30 cellular contexts compared by ENCODE assay signal in genomic region chr5:140674629-140675028, GRCh38.
"Had no signal": no experiment of that assay in that cellular context is flagged by ENCODE, and none has a peak within 500 bp of the region (broad histone marks: within the 10 kb centered on the region; RNA-seq: fewer than 3 reads in every experiment).

No MANE protein-coding gene starts in this region.

- ATAC-seq: activated CD4-positive, CD25-positive, alpha-beta regulatory T cell treated with anti-CD3 and anti-CD28 coated beads, Interleukin-2, amount 50 U/mL, for 24 hours; activated T-cell treated with anti-CD3 and anti-CD28 coated beads, Interleukin-2, amount 50 U/mL, for 72 hours; effector memory CD8-positive, alpha-beta T cell; esophagus mucosa; heart right ventricle; naive thymus-derived CD4-positive, alpha-beta T cell; psoas muscle had no signal

- FAIRE-seq: endothelial cell of umbilical vein, urothelium cell line had no signal

- H3K9me3 ChIP-seq: colonic mucosa, heart right ventricle, psoas muscle, testis had no signal

- H3K9me3 Mint-ChIP-seq: activated CD4-positive, alpha-beta memory T cell treated with anti-CD3 and anti-CD28 coated beads for 36 hours; activated CD4-positive, alpha-beta T cell treated with anti-CD3 and anti-CD28 coated beads, Interleukin-2, amount 10 ng/mL, durations not matched to agents 24 days and 14 days; activated T-cell treated with anti-CD3 and anti-CD28 coated beads, Interleukin-2, amount 50 U/mL, for 72 hours; effector memory CD8-positive, alpha-beta T cell; memory B cell; neural crest cell had no signal

- H3K4me1 Mint-ChIP-seq: memory B cell, neural crest cell had no signal

- H3K4me3 Mint-ChIP-seq: activated CD4-positive, alpha-beta memory T cell treated with anti-CD3 and anti-CD28 coated beads for 36 hours; activated CD4-positive, alpha-beta T cell treated with anti-CD3 and anti-CD28 coated beads, Interleukin-2, amount 10 ng/mL, durations not matched to agents 24 days and 14 days; activated naive CD8-positive, alpha-beta T cell; activated T-cell treated with anti-CD3 and anti-CD28 coated beads, Interleukin-2, amount 50 U/mL, for 72 hours; effector memory CD8-positive, alpha-beta T cell; memory B cell; naive thymus-derived CD4-positive, alpha-beta T cell had no signal

- H3K4me1 ChIP-seq: colonic mucosa, heart right ventricle, parathyroid adenoma, psoas muscle, testis had no signal

- H3K27me3 ChIP-seq: colonic mucosa, heart right ventricle, testis had no signal

- H2AFZ ChIP-seq: parathyroid adenoma had no signal

- H3K27ac Mint-ChIP-seq: activated CD4-positive, alpha-beta T cell treated with anti-CD3 and anti-CD28 coated beads, Interleukin-2, amount 10 ng/mL, durations not matched to agents 24 days and 14 days; activated naive CD8-positive, alpha-beta T cell; activated T-cell treated with anti-CD3 and anti-CD28 coated beads, Interleukin-2, amount 50 U/mL, for 72 hours; memory B cell had no signal

- H3K9ac ChIP-seq: parathyroid adenoma had no signal

- H3K27me3 Mint-ChIP-seq: activated CD4-positive, alpha-beta memory T cell treated with anti-CD3 and anti-CD28 coated beads for 36 hours; activated CD4-positive, alpha-beta T cell treated with anti-CD3 and anti-CD28 coated beads, Interleukin-2, amount 10 ng/mL, durations not matched to agents 24 days and 14 days; activated naive CD8-positive, alpha-beta T cell; effector memory CD8-positive, alpha-beta T cell; memory B cell; naive thymus-derived CD4-positive, alpha-beta T cell had no signal

- H3K4me3 ChIP-seq: colonic mucosa, heart right ventricle, psoas muscle had no signal

- H3K27ac ChIP-seq: colonic mucosa, heart right ventricle, parathyroid adenoma, psoas muscle, testis, WERI-Rb-1 had no signal

- DNase-seq: activated CD4-positive, alpha-beta memory T cell treated with anti-CD3 and anti-CD28 coated beads for 36 hours; activated CD4-positive, alpha-beta T cell treated with anti-CD3 and anti-CD28 coated beads, Interleukin-2, amount 10 ng/mL, durations not matched to agents 24 days and 14 days; activated effector memory CD4-positive, alpha-beta T cell treated with Interleukin-2 at 50 U/mL for 16 hours; activated naive CD4-positive, alpha-beta T cell treated with Interleukin-2 at 50 U/mL for 16 hours; activated T-cell treated with anti-CD3 and anti-CD28 coated beads, Interleukin-2, amount 50 U/mL, for 72 hours; anterior cingulate cortex; colonic mucosa; effector memory CD8-positive, alpha-beta T cell; foreskin fibroblast; heart right ventricle; midbrain; naive thymus-derived CD4-positive, alpha-beta T cell; nucleus accumbens; psoas muscle; stimulated activated CD4-positive, alpha-beta T cell treated with anti-CD3 and anti-CD28 coated beads, Interleukin-15, amount 100 ng/mL, for 24 hours; stimulated activated CD4-positive, alpha-beta T cell treated with anti-CD3 and anti-CD28 coated beads, Interleukin-2, amount 100 ng/mL, for 24 hours; stimulated activated naive CD4-positive, alpha-beta T cell treated with Interleukin-2 at 50 U/mL for 16 hours; T-helper 1 cell; T1000; testis; trophoblast cell; WERI-Rb-1 had no signal

- H3K79me2 ChIP-seq: parathyroid adenoma had no signal
